8 cellular contexts compared by ENCODE assay signal in genomic region chr4:83644677-83645639, GRCh38.
A peak's percentile ranks its signal among the peaks of the same experiment; 100 is the strongest.
DNase-seq lines count a peak whose midpoint lies in the region; ATAC-seq and TF ChIP-seq lines count a peak whose summit lies in the region.

No MANE protein-coding gene starts in this region.

- H3K27me3 Mint-ChIP-seq in T-helper 17 cell (peaks cover 36% of the 10 kb centered on the region), nephron progenitor cell (ENCODE audit: low read depth, poor library complexity) (peaks cover 16% of the 10 kb centered on the region)

- H3K9me3 ChIP-seq in T-helper 17 cell (ENCODE audit: control insufficient read depth, low read length, poor library complexity, severe bottlenecking): no peaks in the 10 kb centered on the region

- H3K4me3 Mint-ChIP-seq in T-helper 17 cell (no peak overlapping the region), nephron progenitor cell (no peak overlapping the region)

- H3K27ac Mint-ChIP-seq in T-helper 17 cell (peak overlapping the region; percentile 32), nephron progenitor cell (no peak overlapping the region)

- DNase-seq in AG08396 (ENCODE audit: low spot score) (peak; percentile 40), GM04504 (ENCODE audit: low read depth) (peak; percentile 39), NCI-H146 (lab: John Stamatoyannopoulos, UW) (peak; percentile 3), T-helper 17 cell (no peak), epithelial cell of esophagus (ENCODE audit: low read depth) (peak; percentile 72), nephron progenitor cell (peak; percentile 33), UCSD-AML1 (lab: John Stamatoyannopoulos, UW; ENCODE audit: unreplicated experiment) (no peak)

- no peaks in the 10 kb centered on the region for H3K9me3 Mint-ChIP-seq in nephron progenitor cell

- ATAC-seq in HG02759 (IDR thresholded peaks at IDR 0.05; ENCODE audit: unreplicated experiment) (peak; percentile 81), T-helper 17 cell (peak; percentile 67)

- H3K36me3 Mint-ChIP-seq in T-helper 17 cell (ENCODE audit: low read depth) (no peaks in the 10 kb centered on the region), nephron progenitor cell (ENCODE audit: low read depth) (no peaks in the 10 kb centered on the region)

- no peak overlapping the region for H3K4me3 ChIP-seq in epithelial cell of esophagus (ENCODE audit: low read length)

- H3K4me1 Mint-ChIP-seq in T-helper 17 cell: peaks cover 3% of the 10 kb centered on the region
- peaks cover 30% of the 10 kb centered on the region for H3K4me1 Mint-ChIP-seq in nephron progenitor cell

- TF ChIP-seq CTCF in epithelial cell of esophagus (IDR thresholded peaks at IDR 0.05; ENCODE audit: insufficient read depth, low read depth, low read length, missing control alignments) (peak; percentile 77), nephron progenitor cell (IDR thresholded peaks at IDR 0.05) (peak; percentile 94)

Comparison
In these comparisons a context has a peak if more than half of its experiments do, and no peak if none do; other contexts are left out.
1. DNase-seq: peak in AG08396 (single experiment), GM04504 (single experiment), NCI-H146 (single experiment), epithelial cell of esophagus (single experiment) and nephron progenitor cell (single experiment); none in T-helper 17 cell (0 of 3) and UCSD-AML1 (single experiment).